In the genomic region with DNA sequence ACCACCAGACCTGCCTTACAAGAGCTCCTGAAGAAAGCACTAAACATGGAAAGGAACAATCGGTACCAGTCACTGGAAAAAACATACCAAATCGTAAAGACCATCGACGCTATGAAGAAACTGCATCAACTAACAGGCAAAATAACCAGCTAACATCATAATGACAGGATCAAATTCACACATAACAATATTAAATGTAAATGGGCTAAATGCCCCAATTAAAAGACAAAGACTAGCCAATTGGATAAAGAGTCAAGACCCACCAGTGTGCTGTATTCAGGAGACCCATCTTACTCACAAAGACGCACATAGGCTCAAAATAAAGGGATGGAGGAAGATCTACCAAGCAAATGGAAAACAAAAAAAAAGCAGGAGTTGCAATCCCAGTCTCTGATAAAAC, we compare ENCODE assay signal across 2 cellular contexts.
TF ChIP-seq lines count a peak whose summit lies in the region.

No MANE protein-coding gene starts in this region.

TF ChIP-seq in HEK293, 187 proteins besides CTCF, POLR2A, EP300 and RAD21:
- peak; percentile 13 for TF ChIP-seq ZNF529 (tag by site-specific recombination; IDR thresholded peaks at IDR 0.05; ENCODE audit: insufficient replicate concordance)

TF ChIP-seq in K562, 482 proteins besides CTCF, POLR2A, EP300 and RAD21:
- TF ChIP-seq ZNF507 (tag; conservative IDR thresholded peaks at IDR 0.05) (peak; percentile 95), ZNF354B (CRISPR knock-in tag; IDR thresholded peaks at IDR 0.05) (peak; percentile 84)
